In the genomic region with DNA sequence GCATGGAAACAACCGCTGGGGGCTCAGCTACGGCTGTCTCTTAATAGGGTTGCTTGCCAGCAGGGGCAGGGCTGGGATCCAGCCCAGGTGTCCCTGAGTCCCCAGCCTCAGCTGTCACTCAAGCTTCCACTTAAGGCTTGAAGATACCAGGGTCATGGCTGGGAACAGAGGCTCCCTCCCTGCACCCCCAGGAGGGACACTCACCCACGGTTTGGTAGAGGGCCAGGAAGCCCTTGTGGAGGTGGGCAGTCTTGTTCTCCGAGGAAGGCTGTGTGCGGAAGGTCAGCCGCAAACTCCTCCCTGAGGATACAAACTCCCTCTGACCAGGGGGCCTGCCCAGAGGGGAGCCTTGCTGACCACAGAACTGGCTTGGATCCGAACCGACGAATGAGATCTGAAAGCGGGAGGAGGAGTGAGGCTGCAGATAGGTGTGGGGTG, we compare ENCODE assay signal across 2 cellular contexts.
TF ChIP-seq lines count a peak whose summit lies in the region.

No MANE protein-coding gene starts in this region.

TF ChIP-seq in A549, 52 proteins besides CTCF, POLR2A, EP300 and RAD21:
- TF ChIP-seq HEYL (CRISPR knock-in tag; IDR thresholded peaks at IDR 0.05) (no peak), CBX8 (IDR thresholded peaks at IDR 0.05) (no peak), ZFP36 (IDR thresholded peaks at IDR 0.05; ENCODE audit: borderline replicate concordance, partially characterized antibody) (no peak), HOXB5 (CRISPR knock-in tag; IDR thresholded peaks at IDR 0.05) (no peak)

TF ChIP-seq in IMR-90, 13 proteins besides CTCF, POLR2A, EP300 and RAD21:
- TF ChIP-seq FOS (IDR thresholded peaks at IDR 0.05; ENCODE audit: low read depth, low read length) (no peak), NFE2L2 (IDR thresholded peaks at IDR 0.05; ENCODE audit: low read depth, low read length) (no peak), MAZ (IDR thresholded peaks at IDR 0.05; ENCODE audit: borderline replicate concordance, low read depth, low read length) (no peak), CEBPB (IDR thresholded peaks at IDR 0.05; ENCODE audit: low read depth, low read length) (no peak), MXI1 (IDR thresholded peaks at IDR 0.05; ENCODE audit: borderline replicate concordance, low read depth, low read length) (no peak), RCOR1 (IDR thresholded peaks at IDR 0.05; ENCODE audit: insufficient replicate concordance, low read length) (no peak), SMC3 (IDR thresholded peaks at IDR 0.05; ENCODE audit: low read depth, low read length) (no peak), BHLHE40 (IDR thresholded peaks at IDR 0.05; ENCODE audit: low read depth, low read length) (no peak)
- TF ChIP-seq, protein P1, sequence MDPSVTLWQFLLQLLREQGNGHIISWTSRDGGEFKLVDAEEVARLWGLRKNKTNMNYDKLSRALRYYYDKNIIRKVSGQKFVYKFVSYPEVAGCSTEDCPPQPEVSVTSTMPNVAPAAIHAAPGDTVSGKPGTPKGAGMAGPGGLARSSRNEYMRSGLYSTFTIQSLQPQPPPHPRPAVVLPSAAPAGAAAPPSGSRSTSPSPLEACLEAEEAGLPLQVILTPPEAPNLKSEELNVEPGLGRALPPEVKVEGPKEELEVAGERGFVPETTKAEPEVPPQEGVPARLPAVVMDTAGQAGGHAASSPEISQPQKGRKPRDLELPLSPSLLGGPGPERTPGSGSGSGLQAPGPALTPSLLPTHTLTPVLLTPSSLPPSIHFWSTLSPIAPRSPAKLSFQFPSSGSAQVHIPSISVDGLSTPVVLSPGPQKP (IDR thresholded peaks at IDR 0.05; ENCODE audit: borderline replicate concordance, low read depth, low read length) = no peak
- TF ChIP-seq, protein P2, sequence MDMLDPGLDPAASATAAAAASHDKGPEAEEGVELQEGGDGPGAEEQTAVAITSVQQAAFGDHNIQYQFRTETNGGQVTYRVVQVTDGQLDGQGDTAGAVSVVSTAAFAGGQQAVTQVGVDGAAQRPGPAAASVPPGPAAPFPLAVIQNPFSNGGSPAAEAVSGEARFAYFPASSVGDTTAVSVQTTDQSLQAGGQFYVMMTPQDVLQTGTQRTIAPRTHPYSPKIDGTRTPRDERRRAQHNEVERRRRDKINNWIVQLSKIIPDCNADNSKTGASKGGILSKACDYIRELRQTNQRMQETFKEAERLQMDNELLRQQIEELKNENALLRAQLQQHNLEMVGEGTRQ (IDR thresholded peaks at IDR 0.05; ENCODE audit: low read depth, low read length) = no peak
